ENCODE assay signal across 9 cellular contexts in the genomic region with DNA sequence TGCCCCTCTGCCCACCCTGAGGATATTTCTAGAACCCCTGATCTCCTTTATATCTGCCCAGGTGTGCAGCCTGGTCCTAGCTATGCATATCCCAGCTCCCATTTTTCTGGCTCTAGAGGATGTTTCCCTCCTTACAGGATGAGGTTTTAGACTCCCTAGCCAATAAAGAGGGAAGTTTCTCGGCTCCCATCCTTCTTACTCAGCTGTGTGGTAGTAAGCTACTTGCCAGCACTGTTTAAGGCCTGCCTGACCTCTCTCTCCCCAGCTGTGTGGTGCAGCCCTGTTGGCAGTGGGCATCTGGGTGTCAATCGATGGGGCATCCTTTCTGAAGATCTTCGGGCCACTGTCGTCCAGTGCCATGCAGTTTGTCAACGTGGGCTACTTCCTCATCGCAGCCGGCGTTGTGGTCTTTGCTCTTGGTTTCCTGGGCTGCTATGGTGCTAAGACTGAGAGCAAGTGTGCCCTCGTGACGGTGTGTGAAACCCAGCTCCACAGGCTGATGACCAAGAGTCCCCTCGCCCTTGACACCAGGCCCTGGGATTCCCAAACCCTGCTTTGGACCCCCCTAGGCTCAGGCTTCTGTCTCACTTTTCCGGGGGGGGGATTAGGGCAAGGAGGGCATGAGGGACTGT. TPM values are rescaled to one million over a fixed set of nuclear protein-coding genes. Genes with fewer than 3 reads are reported as not detected.
DNase-seq lines count a peak whose midpoint lies in the region; FAIRE-seq and TF ChIP-seq lines count a peak whose summit lies in the region.
"Had no signal": no experiment of that assay in that cellular context is flagged by ENCODE, and none has a peak within 500 bp of the region (broad histone marks: within the 10 kb centered on the region; RNA-seq: fewer than 3 reads in every experiment).

No MANE protein-coding gene starts in this region.

- peaks cover 11% of the 10 kb centered on the region for H3K4me1 ChIP-seq in Loucy (ENCODE audit: insufficient read depth, low read length, poor library complexity, severe bottlenecking)
- H3K4me1 ChIP-seq in skeletal muscle tissue (ENCODE audit: control insufficient read depth in 3 of 3, insufficient read depth in 3 of 3, low read length in 3 of 3), result peaks cover 26 to 46% (median 28%) of the 10 kb centered on the region in 3 donors

- H3K4me2 ChIP-seq in Loucy (ENCODE audit: low read depth, low read length, poor library complexity, severe bottlenecking), result no peak overlapping the region

- DNase-seq in GM12891 (ENCODE audit: insufficient read length, low spot score) (no peak), epithelial cell of prostate (ENCODE audit: low read depth, low spot score) (no peak), NCI-H82 treated with DMSO at 0.1 percent for 48 hours (lab: John Stamatoyannopoulos, UW; ENCODE audit: unreplicated experiment) (no peak), NCI-H1417 treated with DMSO at 0.1 percent for 48 hours (lab: John Stamatoyannopoulos, UW) (no peak)
- DNase-seq in stimulated activated CD4-positive, alpha-beta T cell treated with anti-CD3 and anti-CD28 coated beads, Interleukin-4, amount 100 ng/mL, for 4 hours, result no peak
- DNase-seq in stimulated activated CD4-positive, alpha-beta T cell treated with anti-CD3 and anti-CD28 coated beads, Interleukin-4, amount 100 ng/mL, for 1 hour, result no peak

- H3K27me3 ChIP-seq in Loucy (ENCODE audit: insufficient read depth, low read length, poor library complexity, severe bottlenecking) (no peaks in the 10 kb centered on the region), skeletal muscle tissue (ENCODE audit: control insufficient read depth in 3 of 3, insufficient read depth in 3 of 3, low read length in 3 of 3) (no peaks in the 10 kb centered on the region)

- no peak overlapping the region for H2AFZ ChIP-seq in Loucy (ENCODE audit: low read length)

- H3K9me2 ChIP-seq in Loucy (replicated peaks; ENCODE audit: low read depth, low read length), result no peaks in the 10 kb centered on the region

- no peaks in the 10 kb centered on the region for H4K20me1 ChIP-seq in Loucy (ENCODE audit: insufficient read depth, low read length, poor library complexity, severe bottlenecking)

- TF ChIP-seq CTCF in Loucy (conservative IDR thresholded peaks at IDR 0.05; ENCODE audit: low read length), result no peak

- H3K4me3 ChIP-seq in Loucy (ENCODE audit: low read length, poor library complexity, severe bottlenecking), result no peak overlapping the region
- no peak overlapping the region for H3K4me3 ChIP-seq in skeletal muscle tissue (ENCODE audit: low read length in 3 of 3)

- TF ChIP-seq POLR2A in GM12891 (IDR thresholded peaks at IDR 0.05; ENCODE audit: low read depth, low read length), result no peak

- peak; percentile 77 for FAIRE-seq in GM12891 (lab: Jason Lieb, UNC)

- no peaks in the 10 kb centered on the region for H3K79me2 ChIP-seq in Loucy (ENCODE audit: insufficient read depth, low read length)

- H3K9me3 ChIP-seq in Loucy (ENCODE audit: insufficient read depth, low read depth, low read length), result no peaks in the 10 kb centered on the region
- H3K9me3 ChIP-seq in skeletal muscle tissue (ENCODE audit: control insufficient read depth in 3 of 3, low read length in 3 of 3), result no peaks in the 10 kb centered on the region

- peak overlapping the region; percentile 96 for H3K27ac ChIP-seq in epithelial cell of prostate
- H3K27ac ChIP-seq in skeletal muscle tissue (ENCODE audit: low read depth, low read length), result peak overlapping the region; percentile 81

- no peaks in the 10 kb centered on the region for H3F3A ChIP-seq in Loucy (ENCODE audit: low read depth)

- H3K36me3 ChIP-seq in Loucy (ENCODE audit: insufficient read depth, low read length) (no peaks in the 10 kb centered on the region), skeletal muscle tissue (ENCODE audit: control insufficient read depth in 3 of 3, insufficient read depth in 3 of 3, low read length in 3 of 3) (peaks cover 8 to 13% (median 11%) of the 10 kb centered on the region in 3 donors)

- peak overlapping the region; percentile 42 for H3K9ac ChIP-seq in Loucy (ENCODE audit: low read depth, low read length, poor library complexity, severe bottlenecking)
- peak overlapping the region; percentile 47 to 55 (median 55) for H3K9ac ChIP-seq in skeletal muscle tissue (ENCODE audit: low read depth in 1 of 3, low read length in 3 of 3)

TF ChIP-seq in GM12891, 5 proteins besides CTCF, POLR2A, EP300 and RAD21:
- no peak for TF ChIP-seq POU2F2 (IDR thresholded peaks at IDR 0.05; ENCODE audit: low read depth, low read length)
- TF ChIP-seq TAF1 (IDR thresholded peaks at IDR 0.05; ENCODE audit: low read depth, low read length), result no peak
- peak; percentile 46; the same call in 1 of the 2 replicates for TF ChIP-seq SPI1 (IDR thresholded peaks at IDR 0.05; ENCODE audit: low read depth, low read length)

RNA-seq across cellular contexts. Expression of a gene that starts 7.8 kb away (rescaled TPM):
- not detected for polyA plus RNA-seq in GM12891 (2012; ENCODE audit: low read depth, missing spikeins)
- total RNA-seq in skeletal muscle tissue, result not detected
- total RNA-seq: glomerular endothelial cell had no signal

RNA-seq across cellular contexts. Expression of a gene that starts 9.2 kb away (rescaled TPM):
- 0.06 TPM for polyA plus RNA-seq in GM12891 (2012; ENCODE audit: low read depth, missing spikeins)
- total RNA-seq in skeletal muscle tissue, result not detected

RNA-seq across cellular contexts. Expression of a gene that starts 14.2 kb away (rescaled TPM):
- polyA plus RNA-seq in GM12891 (2012; ENCODE audit: low read depth, missing spikeins), result 20.6 TPM
- total RNA-seq in skeletal muscle tissue, result 23.5 TPM

RNA-seq across cellular contexts. Expression of a gene that starts 19.1 kb away (rescaled TPM):
- polyA plus RNA-seq in GM12891 (2012; ENCODE audit: low read depth, missing spikeins), result not detected
- total RNA-seq in skeletal muscle tissue, result 1.6 TPM

RNA-seq across cellular contexts. Expression of a gene that starts 51.6 kb away (rescaled TPM):
- polyA plus RNA-seq in GM12891 (2012; ENCODE audit: low read depth, missing spikeins), result 5.9 TPM
- 13.0 TPM for total RNA-seq in skeletal muscle tissue
